ENCODE assay signal across 19 cellular contexts in genomic region chr1:221431968-221432367, GRCh38.
A peak's percentile ranks its signal among the peaks of the same experiment; 100 is the strongest.
DNase-seq lines count a peak whose midpoint lies in the region; ATAC-seq, FAIRE-seq and TF ChIP-seq lines count a peak whose summit lies in the region.
"Had no signal": no experiment of that assay in that cellular context is flagged by ENCODE, and none has a peak within 500 bp of the region (broad histone marks: within the 10 kb centered on the region; RNA-seq: fewer than 3 reads in every experiment).

No MANE protein-coding gene starts in this region.

- DNase-seq in A549 (ENCODE audit: low read depth in 1 of 2, low spot score in 1 of 2): no peak
- peak; percentile 50 for DNase-seq in fibroblast of villous mesenchyme (ENCODE audit: low read depth)
- DNase-seq in smooth muscle cell (lab: John Stamatoyannopoulos, UW; ENCODE audit: unreplicated experiment): no peak
- no peak for DNase-seq in GF-D8 (lab: John Stamatoyannopoulos, UW)
- no peak for DNase-seq in upper lobe of right lung
- no peak for DNase-seq in HTR-8/SVneo (ENCODE audit: insufficient read length, low spot score)
- DNase-seq: 8988T; C1 segment of cervical spinal cord; CD4-positive, alpha-beta memory T cell; DMS79 treated with DMSO at 0.1 percent for 48 hours; EL; GOT3; H9; KBM-7 had no signal

- H3K36me3 ChIP-seq in HEK293 (ENCODE audit: control insufficient read depth in 2 of 2, insufficient read depth in 1 of 2, low read length in 2 of 2): no peaks in the 10 kb centered on the region
- H3K36me3 ChIP-seq in smooth muscle cell (ENCODE audit: low read depth): no peaks in the 10 kb centered on the region
- no peaks in the 10 kb centered on the region for H3K36me3 ChIP-seq in upper lobe of right lung

- TF ChIP-seq CTCF in A549 (IDR thresholded peaks at IDR 0.05) (no peak), HEK293 (tag by site-specific recombination; IDR thresholded peaks at IDR 0.05) (no peak), fibroblast of villous mesenchyme (IDR thresholded peaks at IDR 0.05; ENCODE audit: insufficient read depth, low read depth, low read length) (no peak), smooth muscle cell (IDR thresholded peaks at IDR 0.05; ENCODE audit: borderline replicate concordance, insufficient read depth, poor library complexity, severe bottlenecking) (no peak), upper lobe of right lung (IDR thresholded peaks at IDR 0.05) (no peak)

- no peak for ATAC-seq in A549
- no peak for ATAC-seq in upper lobe of right lung

- no peaks in the 10 kb centered on the region for H4K20me1 ChIP-seq in smooth muscle cell (ENCODE audit: low read depth)

- intact Hi-C loops in upper lobe of right lung (cut with DNase I): loop anchor here (10.0 kb wide), 2 partner anchors 167 to 547 kb away; no protein-coding TSS in a partner anchor

- H3K9me3 ChIP-seq in A549 (0 out of 3 replicates have a peak, but pooled peaks cover 1% of the 10 kb centered on the region), HEK293 (ENCODE audit: control insufficient read depth, insufficient read depth, low read depth, low read length) (no peaks in the 10 kb centered on the region), smooth muscle cell (replicated peaks; ENCODE audit: low read depth) (no peaks in the 10 kb centered on the region), upper lobe of right lung (no peaks in the 10 kb centered on the region)

- no peak for TF ChIP-seq POLR2A in A549 (IDR thresholded peaks at IDR 0.05; ENCODE audit: low read length)

- H3K27ac ChIP-seq in A549: no peak overlapping the region
- no peak overlapping the region for H3K27ac ChIP-seq in HEK293 (ENCODE audit: extremely low read depth, low read depth, low read length)
- peak overlapping the region; percentile 80 for H3K27ac ChIP-seq in smooth muscle cell (ENCODE audit: low read depth)
- no peak overlapping the region for H3K27ac ChIP-seq in upper lobe of right lung
- H3K27ac ChIP-seq: HL-60 had no signal

- peaks cover 24% of the 10 kb centered on the region for H3F3A ChIP-seq in smooth muscle cell (ENCODE audit: low read depth)

- H3K4me3 ChIP-seq in A549 (no peak overlapping the region), HEK293 (ENCODE audit: low read depth, low read length) (no peak overlapping the region), fibroblast of villous mesenchyme (ENCODE audit: low read depth, low read length) (no peak overlapping the region), smooth muscle cell (no peak overlapping the region), upper lobe of right lung (no peak overlapping the region)

- FAIRE-seq in A549 (lab: Jason Lieb, UNC): peak; percentile 90
- FAIRE-seq in HTR-8/SVneo (lab: Jason Lieb, UNC): no peak
- FAIRE-seq: G401.6, GM12892, GM19239 had no signal

- no peak overlapping the region for H3K9ac ChIP-seq in smooth muscle cell (ENCODE audit: low read depth)

- no peak overlapping the region for H3K4me2 ChIP-seq in A549
- peak overlapping the region; percentile 63 for H3K4me2 ChIP-seq in smooth muscle cell

- no peak for TF ChIP-seq EP300 in A549 (IDR thresholded peaks at IDR 0.05)

- H3K27me3 ChIP-seq in smooth muscle cell (ENCODE audit: low read depth) (no peaks in the 10 kb centered on the region), upper lobe of right lung (no peaks in the 10 kb centered on the region)

- H3K4me1 ChIP-seq in A549 (peaks cover 3% of the 10 kb centered on the region; the same call in 1 of the 3 replicates), HEK293 (ENCODE audit: control insufficient read depth, insufficient read depth, low read length) (no peaks in the 10 kb centered on the region), smooth muscle cell (ENCODE audit: low read depth) (peaks cover 5% of the 10 kb centered on the region), upper lobe of right lung (no peaks in the 10 kb centered on the region)

- no peak for TF ChIP-seq RAD21 in A549 (conservative IDR thresholded peaks at IDR 0.05 in 1 of 2, IDR thresholded peaks at IDR 0.05 in 1 of 2)

- H3K79me2 ChIP-seq in smooth muscle cell (ENCODE audit: low read depth): no peaks in the 10 kb centered on the region

- POLR2A ChIA-PET in A549 (lab: Yijun Ruan, JAX) (no interaction called here), HEK293 (lab: Yijun Ruan, JAX) (no interaction called here)

- CTCF ChIA-PET in A549 (lab: Yijun Ruan, JAX): interaction anchor here (0.7 to 4.3 kb wide), 6 partner anchors 9 to 1023 kb away, joined by 3 to 18 read pairs (median 4); no protein-coding TSS in a partner anchor
- CTCF ChIA-PET in HEK293 (lab: Yijun Ruan, JAX): interaction anchor here (0.5 to 8.2 kb wide), 9 partner anchors 46 to 693 kb away, joined by 3 to 115 read pairs (median 3); no protein-coding TSS in a partner anchor

- H2AFZ ChIP-seq in smooth muscle cell (ENCODE audit: low read depth): no peak overlapping the region

TF ChIP-seq in A549, 52 proteins besides CTCF, POLR2A, EP300 and RAD21:
- TF ChIP-seq CBX8 (IDR thresholded peaks at IDR 0.05) (no peak), REST (IDR thresholded peaks at IDR 0.05) (no peak), ESRRA (IDR thresholded peaks at IDR 0.05; ENCODE audit: borderline replicate concordance, low read length) (no peak), HEYL (CRISPR knock-in tag; IDR thresholded peaks at IDR 0.05) (no peak)

TF ChIP-seq in HEK293, 187 proteins besides CTCF, POLR2A, EP300 and RAD21:
- TF ChIP-seq ATF2 (tag by site-specific recombination; IDR thresholded peaks at IDR 0.05; ENCODE audit: low read depth): 0 out of 2 replicates have a peak, but pooled peaks have one; percentile 7
- no peak for TF ChIP-seq RBAK (tag by site-specific recombination; IDR thresholded peaks at IDR 0.05)
